In genomic region chr1:231418741-231419107, GRCh38 we compare ENCODE assay signal across 9 cellular contexts. TPM values are rescaled to one million over a fixed set of nuclear protein-coding genes. Genes with fewer than 3 reads are reported as not detected.
DNase-seq lines count a peak whose midpoint lies in the region; ATAC-seq and TF ChIP-seq lines count a peak whose summit lies in the region.
"Had no signal": no experiment of that assay in that cellular context is flagged by ENCODE, and none has a peak within 500 bp of the region (broad histone marks: within the 10 kb centered on the region; RNA-seq: fewer than 3 reads in every experiment).

No MANE protein-coding gene starts in this region.

- H3K36me3 Mint-ChIP-seq in brain = peaks cover 43% of the 10 kb centered on the region

- H3K4me3 ChIP-seq in heart right ventricle = peak overlapping the region; percentile 18 to 89 (median 76)
- peak overlapping the region; percentile 89 to 97 for H3K4me3 ChIP-seq in mucosa of rectum (ENCODE audit: low read length in 2 of 2)
- H3K4me3 ChIP-seq in aorta (ENCODE audit: low read length in 2 of 2) = peak overlapping the region; percentile 16 to 61

- peaks cover 0 to 4% (median 0%) of the 10 kb centered on the region in 5 experiments for H3K9me3 Mint-ChIP-seq in brain

- peaks cover 73% of the 10 kb centered on the region for H3K4me1 Mint-ChIP-seq in brain

- H3K9ac ChIP-seq in mucosa of rectum (ENCODE audit: low read depth in 1 of 2, low read length in 2 of 2) = no peak overlapping the region

- peaks cover 19% of the 10 kb centered on the region for H3K27me3 Mint-ChIP-seq in brain

- WGBS in heart right ventricle, 2 donors = 21 to 22% methylated on average over 4 of the region's 4 CpGs
- WGBS in aorta, 2 donors = 13 to 18% methylated on average over 4 of the region's 4 CpGs

- ATAC-seq in heart right ventricle (no peak), left cardiac atrium (no peak), aorta (ENCODE audit: low FRiP score) (no peak)

- DNase-seq in heart right ventricle (no peak), left cardiac atrium (no peak), aorta (no peak), NCI-H2081 treated with DMSO at 0.1 percent for 48 hours (lab: John Stamatoyannopoulos, UW) (no peak), anterior cingulate cortex (lab: John Stamatoyannopoulos, UW) (no peak)
- no peak for DNase-seq in central memory CD4-positive, alpha-beta T cell
- DNase-seq: EL had no signal

- H3K36me3 ChIP-seq in heart right ventricle = peaks cover 0 to 9% (median 0%) of the 10 kb centered on the region in 9 donors
- H3K36me3 ChIP-seq in mucosa of rectum (ENCODE audit: control insufficient read depth in 2 of 2, insufficient read depth in 2 of 2, low read length in 2 of 2) = no peaks in the 10 kb centered on the region
- H3K36me3 ChIP-seq in aorta (ENCODE audit: control insufficient read depth in 1 of 2, insufficient read depth in 2 of 2, low read length in 1 of 2) = no peaks in the 10 kb centered on the region

- TF ChIP-seq CTCF in heart right ventricle (IDR thresholded peaks at IDR 0.05) (no peak), brain (conservative IDR thresholded peaks at IDR 0.05) (no peak)

- peak overlapping the region in 7 of 10 donors; percentile 24 to 99 (median 97) for H3K27ac ChIP-seq in heart right ventricle
- H3K27ac ChIP-seq in mucosa of rectum (ENCODE audit: low read depth in 2 of 2, low read length in 2 of 2) = no peak overlapping the region
- H3K27ac ChIP-seq in aorta (ENCODE audit: low read depth in 1 of 2, low read length in 2 of 2) = no peak overlapping the region

- H3K27me3 ChIP-seq in heart right ventricle = no peaks in the 10 kb centered on the region
- H3K27me3 ChIP-seq in mucosa of rectum (ENCODE audit: control insufficient read depth in 2 of 2, insufficient read depth in 2 of 2, low read length in 2 of 2) = no peaks in the 10 kb centered on the region
- no peaks in the 10 kb centered on the region for H3K27me3 ChIP-seq in aorta (ENCODE audit: control insufficient read depth in 1 of 2, insufficient read depth in 2 of 2, low read length in 1 of 2)

- peak overlapping the region; percentile 21 to 94 (median 45) for H3K27ac Mint-ChIP-seq in brain

- H3K4me3 Mint-ChIP-seq in brain = peak overlapping the region; percentile 90 to 97 (median 95)

- H3K4me1 ChIP-seq in heart right ventricle = peaks cover 2 to 75% (median 61%) of the 10 kb centered on the region in 9 donors
- H3K4me1 ChIP-seq in mucosa of rectum (ENCODE audit: control insufficient read depth in 2 of 2, insufficient read depth in 2 of 2, low read length in 2 of 2) = peaks cover 16 to 37% of the 10 kb centered on the region in 2 donors
- H3K4me1 ChIP-seq in aorta (ENCODE audit: control insufficient read depth in 1 of 2, insufficient read depth in 2 of 2, low read length in 2 of 2) = peaks cover 0 to 5% of the 10 kb centered on the region in 2 donors

- intact Hi-C loops in heart right ventricle (cut with DNase I) = loop anchor here in 3 of 10 donors (5.0 kb wide), 3 partner anchors 36 to 51 kb away; no protein-coding TSS in a partner anchor
- intact Hi-C loops in left cardiac atrium (cut with DNase I) = loop anchor here in 1 of 2 donors (10.0 kb wide), 1 partner anchor 54 kb away; no protein-coding TSS in a partner anchor
- intact Hi-C loops in aorta (cut with DNase I) = no loop called here

- no peaks in the 10 kb centered on the region for H3K9me3 ChIP-seq in heart right ventricle
- no peaks in the 10 kb centered on the region for H3K9me3 ChIP-seq in mucosa of rectum (ENCODE audit: control insufficient read depth in 2 of 2, low read length in 2 of 2)
- H3K9me3 ChIP-seq in aorta (ENCODE audit: control insufficient read depth, low read length) = no peaks in the 10 kb centered on the region

RNA-seq across cellular contexts. Expression of gene EGLN1, which starts 3.4 kb away (rescaled TPM):
- total RNA-seq in heart right ventricle = 100 to 1,000 TPM in 1 of 10 donors, 10 to 100 TPM in 9; 62.0 to 104 (median 71.2) TPM
- 10 to 100 TPM; 13.0 to 20.8 TPM for polyA plus RNA-seq in heart right ventricle
- total RNA-seq in left cardiac atrium = 10 to 100 TPM; 53.6 to 85.0 TPM
- polyA plus RNA-seq in brain (ENCODE audit: insufficient read depth, low read depth, low replicate concordance) = 17.8 TPM
- 10 to 100 TPM; 35.1 to 50.4 TPM for total RNA-seq in aorta
- polyA plus RNA-seq in aorta = 10 to 100 TPM; 11.7 to 21.2 TPM

Comparison
In these comparisons a context has a peak if more than half of its experiments do, and no peak if none do; other contexts are left out.
1. H3K27ac ChIP-seq: peak in heart right ventricle (7 of 10); none in mucosa of rectum (0 of 2) and aorta (0 of 2).
2. H3K4me3 ChIP-seq: peak in every context shown above with its lines; median percentile 93 in mucosa of rectum; 76 in heart right ventricle; 38 in aorta.